Comparison of ENCODE assay signal across 1 cellular context in the genomic region with DNA sequence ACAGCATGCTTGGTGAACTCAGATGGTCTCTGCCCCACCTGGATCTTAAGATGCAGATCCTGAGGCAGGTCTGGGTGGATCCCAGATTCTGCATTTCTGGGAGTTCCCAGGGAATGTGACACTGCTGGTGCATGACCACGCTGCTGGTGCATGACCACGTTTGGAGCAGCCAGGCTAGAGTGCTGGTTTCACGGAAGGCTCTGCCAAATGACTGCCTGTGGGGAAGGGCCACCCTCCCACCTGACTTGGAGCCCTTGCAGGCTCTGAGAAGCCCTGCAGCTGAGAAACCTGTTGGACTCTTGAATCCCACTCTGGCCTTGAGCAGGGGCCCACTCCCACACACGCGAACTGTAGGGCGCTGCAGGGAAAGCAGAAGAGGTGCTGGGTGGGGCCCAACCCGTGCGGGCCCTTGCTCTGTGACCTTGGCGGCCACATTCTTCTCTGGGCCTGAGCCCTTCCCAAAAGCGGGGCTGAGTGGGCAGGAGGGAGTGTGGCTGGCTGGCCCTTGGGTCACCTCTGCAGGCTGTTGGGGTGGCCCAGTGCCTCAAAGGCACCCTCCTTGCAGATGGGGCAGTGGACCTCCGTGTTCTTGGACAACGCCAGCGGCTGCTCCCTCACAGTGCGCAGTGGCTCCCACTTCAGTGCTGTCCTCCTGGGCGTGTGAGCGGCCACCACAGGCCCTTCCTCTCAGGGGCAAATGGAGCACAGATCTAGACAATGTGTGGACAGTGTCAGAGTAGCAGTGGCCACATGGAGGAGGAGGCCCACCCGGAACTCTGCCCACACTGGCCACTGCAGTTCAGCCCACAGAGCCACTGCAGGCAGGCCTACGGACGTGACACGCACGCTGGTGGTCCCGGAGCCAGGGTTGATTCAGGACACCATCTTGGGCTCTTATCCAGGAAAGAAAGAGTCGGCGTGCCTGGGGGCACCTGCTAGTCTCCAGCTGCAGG.
TF ChIP-seq lines count a peak whose summit lies in the region.

No MANE protein-coding gene starts in this region.

TF ChIP-seq in IMR-90, 13 proteins besides CTCF, POLR2A, EP300 and RAD21 (continued from another document):
- TF ChIP-seq USF2 (IDR thresholded peaks at IDR 0.05; ENCODE audit: low read depth, low read length): no peak
- TF ChIP-seq MAZ (IDR thresholded peaks at IDR 0.05; ENCODE audit: borderline replicate concordance, low read depth, low read length): no peak
- no peak for TF ChIP-seq CHD1 (IDR thresholded peaks at IDR 0.05; ENCODE audit: low read depth, low read length)
